ENCODE assay signal across 11 cellular contexts in genomic region chr2:66929632-66930385, GRCh38.
DNase-seq lines count a peak whose midpoint lies in the region; ATAC-seq, FAIRE-seq and TF ChIP-seq lines count a peak whose summit lies in the region.
"Had no signal": no experiment of that assay in that cellular context is flagged by ENCODE, and none has a peak within 500 bp of the region (broad histone marks: within the 10 kb centered on the region; RNA-seq: fewer than 3 reads in every experiment).

No MANE protein-coding gene starts in this region.

- TF ChIP-seq CTCF in cardiac fibroblast (IDR thresholded peaks at IDR 0.05; ENCODE audit: low read depth, low read length) = no peak
- TF ChIP-seq CTCF in type B pancreatic cell (conservative IDR thresholded peaks at IDR 0.05) = no peak

- H3K27ac Mint-ChIP-seq in type B pancreatic cell = peak overlapping the region; percentile 90

- H3K27me3 Mint-ChIP-seq in type B pancreatic cell = no peaks in the 10 kb centered on the region

- H3K4me1 Mint-ChIP-seq in type B pancreatic cell (ENCODE audit: unreplicated experiment) = peaks cover 21% of the 10 kb centered on the region

- no peak for ATAC-seq in left colon
- ATAC-seq: GM12878, HCT116 had no signal

- intact Hi-C loops in left colon (cut with DNase I, micrococcal nuclease) = no loop called here

- peaks cover 14% of the 10 kb centered on the region for H3K9me3 Mint-ChIP-seq in type B pancreatic cell

- H3K4me3 Mint-ChIP-seq in type B pancreatic cell = peak overlapping the region; percentile 68

- no peaks in the 10 kb centered on the region for H3K36me3 Mint-ChIP-seq in type B pancreatic cell

- H3K4me3 ChIP-seq in cardiac fibroblast (replicated peaks in 1 of 2; ENCODE audit: low read depth in 2 of 2, low read length in 2 of 2) = no peak overlapping the region
- H3K4me3 ChIP-seq: GM12878 had no signal

- FAIRE-seq in HTR-8/SVneo (lab: Jason Lieb, UNC) = peak; percentile 40
- FAIRE-seq: GM12878 had no signal

- DNase-seq in HTR-8/SVneo (ENCODE audit: insufficient read length, low spot score) = peak; percentile 18
- DNase-seq in cardiac fibroblast (ENCODE audit: low read depth in 2 of 2) = peak; percentile 70 to 83
- peak; percentile 32 to 34 for DNase-seq in left colon
- no peak for DNase-seq in type B pancreatic cell (ENCODE audit: extremely low spot score, unreplicated experiment)
- DNase-seq in T-helper 2 cell = no peak
- DNase-seq in SKM-1 (lab: John Stamatoyannopoulos, UW; ENCODE audit: unreplicated experiment) = no peak
- no peak for DNase-seq in NCI-H2081 treated with DMSO at 0.1 percent for 48 hours (lab: John Stamatoyannopoulos, UW)
- no peak for DNase-seq in cortex of kidney (lab: John Stamatoyannopoulos, UW)
- DNase-seq: activated CD4-positive, alpha-beta T cell treated with anti-CD3 and anti-CD28 coated beads, Interleukin-2, amount 50 U/mL, for 48 hours had no signal

Comparison
In these comparisons a context has a peak if more than half of its experiments do, and no peak if none do; other contexts are left out.
1. DNase-seq: peak in HTR-8/SVneo (single experiment), cardiac fibroblast (2 of 2) and left colon (2 of 2); none in type B pancreatic cell (single experiment), T-helper 2 cell (0 of 5), SKM-1 (single experiment), NCI-H2081 treated with DMSO at 0.1 percent for 48 hours (single experiment) and cortex of kidney (single experiment).